In the genomic region with DNA sequence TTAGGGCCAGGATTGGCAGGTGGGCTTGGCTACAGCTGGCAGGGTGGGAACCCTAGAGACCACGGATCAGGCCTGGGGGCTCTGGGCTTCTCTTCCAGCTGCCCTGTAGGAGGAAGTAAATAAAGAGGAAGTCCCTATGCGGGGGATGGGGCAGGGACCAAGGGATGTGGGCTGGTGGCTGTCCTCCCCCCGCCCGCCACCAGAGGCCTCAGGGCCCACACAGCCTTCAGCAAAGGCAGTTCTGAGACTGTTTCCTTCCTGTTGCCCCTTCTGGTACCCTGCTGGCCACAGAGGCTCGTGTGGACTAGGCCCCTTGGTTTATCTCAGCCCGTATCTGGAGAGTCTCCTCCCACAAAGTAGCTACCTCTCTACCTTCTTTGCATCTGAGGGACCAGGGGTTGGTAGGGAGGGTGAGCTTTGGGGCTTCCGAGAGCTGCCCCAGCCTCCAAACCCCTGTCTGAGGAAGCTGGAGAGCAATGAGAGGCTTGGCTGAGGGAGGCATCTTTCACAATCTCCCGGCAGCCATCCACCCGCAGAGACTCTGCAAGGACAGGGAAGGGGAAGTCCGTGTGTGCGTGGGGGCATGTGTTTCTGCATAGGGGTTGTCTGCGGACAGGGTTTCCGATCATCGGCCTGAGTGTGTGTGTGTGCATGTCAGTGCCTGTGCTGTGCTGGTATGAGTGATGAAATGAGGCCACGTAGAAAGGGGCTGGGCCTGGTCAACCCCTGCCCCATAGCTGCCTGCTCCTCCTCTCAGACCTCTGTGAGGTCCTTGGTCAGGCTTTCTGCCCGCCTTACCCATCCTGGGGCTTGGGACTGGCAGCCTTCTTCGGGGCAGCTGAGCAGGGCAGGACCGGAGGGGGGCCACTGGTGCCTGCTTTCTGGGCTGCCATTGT, we compare ENCODE assay signal across 9 cellular contexts. TPM values are rescaled to one million over a fixed set of nuclear protein-coding genes. Genes with fewer than 3 reads are reported as not detected.
DNase-seq lines count a peak whose midpoint lies in the region; ATAC-seq lines count a peak whose summit lies in the region.
"Had no signal": no experiment of that assay in that cellular context is flagged by ENCODE, and none has a peak within 500 bp of the region (broad histone marks: within the 10 kb centered on the region; RNA-seq: fewer than 3 reads in every experiment).

No MANE protein-coding gene starts in this region.

- no peaks in the 10 kb centered on the region for H3K9me3 ChIP-seq in CD4-positive, CD25-positive, alpha-beta regulatory T cell (ENCODE audit: control insufficient read depth in 2 of 2, low read length in 2 of 2)
- no peaks in the 10 kb centered on the region for H3K9me3 ChIP-seq in iPS-20b (ENCODE audit: insufficient read depth, low read depth, low read length)

- peaks cover 4 to 94% (median 64%) of the 10 kb centered on the region in 4 donors for H3K4me1 Mint-ChIP-seq in CD4-positive, CD25-positive, alpha-beta regulatory T cell
- H3K4me1 Mint-ChIP-seq in T-helper 1 cell treated with Interleukin-12 subunit alpha and Interleukin-12 subunit beta and Interleukin-4 antibody, amounts not matched to agents 30 μg/mL and 1 μg/mL, for 36 hours (ENCODE audit: low read depth): peaks cover 73% of the 10 kb centered on the region

- H3K27me3 Mint-ChIP-seq in CD4-positive, CD25-positive, alpha-beta regulatory T cell: no peaks in the 10 kb centered on the region
- H3K27me3 Mint-ChIP-seq in T-helper 1 cell treated with Interleukin-12 subunit alpha and Interleukin-12 subunit beta and Interleukin-4 antibody, amounts not matched to agents 30 μg/mL and 1 μg/mL, for 36 hours (ENCODE audit: low read depth): no peaks in the 10 kb centered on the region

- peak overlapping the region; percentile 47; the same call in 1 of the 2 replicates for H3K9ac ChIP-seq in iPS-20b (ENCODE audit: low read depth, low read length)

- H3K9me3 Mint-ChIP-seq in CD4-positive, CD25-positive, alpha-beta regulatory T cell: no peaks in the 10 kb centered on the region
- H3K9me3 Mint-ChIP-seq in T-helper 1 cell treated with Interleukin-12 subunit alpha and Interleukin-12 subunit beta and Interleukin-4 antibody, amounts not matched to agents 30 μg/mL and 1 μg/mL, for 36 hours: no peaks in the 10 kb centered on the region

- H3K27me3 ChIP-seq in CD4-positive, CD25-positive, alpha-beta regulatory T cell (ENCODE audit: control insufficient read depth, insufficient read depth, low read length): no peaks in the 10 kb centered on the region
- H3K27me3 ChIP-seq in iPS-20b (ENCODE audit: insufficient read depth, low read length): no peaks in the 10 kb centered on the region

- peak overlapping the region; percentile 82 for H3K27ac ChIP-seq in CD4-positive, CD25-positive, alpha-beta regulatory T cell (ENCODE audit: insufficient read depth, low read length, poor library complexity, severe bottlenecking)
- H3K27ac ChIP-seq in iPS-20b (ENCODE audit: low read length): no peak overlapping the region
- H3K27ac ChIP-seq: SK-N-MC had no signal

- H3K36me3 Mint-ChIP-seq in CD4-positive, CD25-positive, alpha-beta regulatory T cell: peaks cover 3% of the 10 kb centered on the region
- H3K36me3 Mint-ChIP-seq in T-helper 1 cell treated with Interleukin-12 subunit alpha and Interleukin-12 subunit beta and Interleukin-4 antibody, amounts not matched to agents 30 μg/mL and 1 μg/mL, for 36 hours (ENCODE audit: low read depth): peaks cover 27% of the 10 kb centered on the region

- DNase-seq in CD4-positive, CD25-positive, alpha-beta regulatory T cell: peak; percentile 48 to 92 (median 71)
- DNase-seq in amygdala (lab: John Stamatoyannopoulos, UW) (peak in 44 of 56 donors; percentile 19 to 79 (median 53)), NCI-H446 (lab: John Stamatoyannopoulos, UW) (no peak)
- peak; percentile 89 for DNase-seq in stimulated activated CD4-positive, alpha-beta T cell treated with anti-CD3 and anti-CD28 coated beads, Interleukin-15, amount 100 ng/mL, for 24 hours

- peaks cover 3% of the 10 kb centered on the region for H3K36me3 ChIP-seq in CD4-positive, CD25-positive, alpha-beta regulatory T cell (ENCODE audit: control insufficient read depth, insufficient read depth, low read length)
- peaks cover 11% of the 10 kb centered on the region; the same call in 1 of the 2 replicates for H3K36me3 ChIP-seq in iPS-20b (ENCODE audit: insufficient read depth, low read depth, low read length)

- H3K4me1 ChIP-seq in CD4-positive, CD25-positive, alpha-beta regulatory T cell (ENCODE audit: control insufficient read depth, insufficient read depth, low read length, poor library complexity, severe bottlenecking): peaks cover 88% of the 10 kb centered on the region
- H3K4me1 ChIP-seq in iPS-20b (ENCODE audit: insufficient read depth, low read length): peaks cover 2% of the 10 kb centered on the region; the same call in 1 of the 2 replicates

- H3K4me3 ChIP-seq in CD4-positive, CD25-positive, alpha-beta regulatory T cell (ENCODE audit: low read depth, low read length): peak overlapping the region; percentile 68
- H3K4me3 ChIP-seq in iPS-20b (ENCODE audit: low read length): no peak overlapping the region
- H3K4me3 ChIP-seq: SK-N-MC had no signal

- peak overlapping the region; percentile 79 to 92 (median 83) for H3K4me3 Mint-ChIP-seq in CD4-positive, CD25-positive, alpha-beta regulatory T cell
- H3K4me3 Mint-ChIP-seq in T-helper 1 cell treated with Interleukin-12 subunit alpha and Interleukin-12 subunit beta and Interleukin-4 antibody, amounts not matched to agents 30 μg/mL and 1 μg/mL, for 36 hours: peak overlapping the region; percentile 89

- peak; percentile 70 to 72 for ATAC-seq in CD4-positive, CD25-positive, alpha-beta regulatory T cell (ENCODE audit: low read depth in 2 of 2)
- peak; percentile 39 for ATAC-seq in GM19328 (IDR thresholded peaks at IDR 0.05; ENCODE audit: unreplicated experiment)
- ATAC-seq in HG03457 (IDR thresholded peaks at IDR 0.05; ENCODE audit: unreplicated experiment): peak; percentile 30

- peak overlapping the region; percentile 93 to 99 (median 96) for H3K27ac Mint-ChIP-seq in CD4-positive, CD25-positive, alpha-beta regulatory T cell
- H3K27ac Mint-ChIP-seq in T-helper 1 cell treated with Interleukin-12 subunit alpha and Interleukin-12 subunit beta and Interleukin-4 antibody, amounts not matched to agents 30 μg/mL and 1 μg/mL, for 36 hours: peak overlapping the region; percentile 99

RNA-seq across cellular contexts. Expression of gene RPS6KA1, which starts 12.5 kb away (rescaled TPM):
- total RNA-seq in CD4-positive, CD25-positive, alpha-beta regulatory T cell: 97.4 TPM
- polyA plus RNA-seq in CD4-positive, CD25-positive, alpha-beta regulatory T cell: 100 to 1,000 TPM; 168 to 218 (median 175) TPM

Comparison
In these comparisons a context has a peak if more than half of its experiments do, and no peak if none do; other contexts are left out.
1. DNase-seq: peak in CD4-positive, CD25-positive, alpha-beta regulatory T cell (3 of 3), amygdala (44 of 56) and stimulated activated CD4-positive, alpha-beta T cell treated with anti-CD3 and anti-CD28 coated beads, Interleukin-15, amount 100 ng/mL, for 24 hours (single experiment); none in NCI-H446 (0 of 2).
2. Peak in every context shown above with its lines, with median percentiles within 50 percentile points of each other: ATAC-seq.